17 cellular contexts compared by ENCODE assay signal in genomic region chr7:26180792-26181198, GRCh38. TPM values are rescaled to one million over a fixed set of nuclear protein-coding genes. Genes with fewer than 3 reads are reported as not detected.
DNase-seq lines count a peak whose midpoint lies in the region; ATAC-seq and TF ChIP-seq lines count a peak whose summit lies in the region.
"Had no signal": no experiment of that assay in that cellular context is flagged by ENCODE, and none has a peak within 500 bp of the region (broad histone marks: within the 10 kb centered on the region; RNA-seq: fewer than 3 reads in every experiment).

No MANE protein-coding gene starts in this region.

- peak overlapping the region; percentile 24 for H3K27ac Mint-ChIP-seq in activated T-cell treated with anti-CD3 and anti-CD28 coated beads, Interleukin-2, amount 50 U/mL, for 24 hours
- no peak overlapping the region for H3K27ac Mint-ChIP-seq in neural crest cell (ENCODE audit: unreplicated experiment)

- H3K4me3 ChIP-seq in SK-N-MC: no peak overlapping the region
- H3K4me3 ChIP-seq: A549, coronary artery, esophagus muscularis mucosa, lung had no signal

- H3K4me1 Mint-ChIP-seq in activated T-cell treated with anti-CD3 and anti-CD28 coated beads, Interleukin-2, amount 50 U/mL, for 24 hours (ENCODE audit: low read depth): peaks cover 67% of the 10 kb centered on the region
- H3K4me1 Mint-ChIP-seq in neural crest cell: peaks cover 27% of the 10 kb centered on the region

- no peaks in the 10 kb centered on the region for H3K27me3 Mint-ChIP-seq in activated T-cell treated with anti-CD3 and anti-CD28 coated beads, Interleukin-2, amount 50 U/mL, for 24 hours
- peaks cover 20% of the 10 kb centered on the region for H3K27me3 Mint-ChIP-seq in neural crest cell (ENCODE audit: low read depth)
- H3K27me3 Mint-ChIP-seq: stimulated activated naive CD8-positive, alpha-beta T cell treated with anti-CD3 and anti-CD28 coated beads, Interleukin-15, amount 100 ng/mL, for 72 hours had no signal

- no peaks in the 10 kb centered on the region for H3K9me3 Mint-ChIP-seq in activated T-cell treated with anti-CD3 and anti-CD28 coated beads, Interleukin-2, amount 50 U/mL, for 24 hours
- H3K9me3 Mint-ChIP-seq in neural crest cell: peaks cover 3% of the 10 kb centered on the region
- H3K9me3 Mint-ChIP-seq: stimulated activated naive CD8-positive, alpha-beta T cell treated with anti-CD3 and anti-CD28 coated beads, Interleukin-15, amount 100 ng/mL, for 72 hours had no signal

- no peaks in the 10 kb centered on the region for H3K9me3 ChIP-seq in SK-N-MC (ENCODE audit: low read depth, low read length)
- H3K9me3 ChIP-seq: A549, esophagus muscularis mucosa, neutrophil had no signal

- H3K9ac ChIP-seq in SK-N-MC (ENCODE audit: insufficient read length): no peak overlapping the region

- H3K27ac ChIP-seq in SK-N-MC (0 out of 2 replicates have a peak overlapping the region, but pooled peaks have one; percentile 7), epithelial cell of prostate (peak overlapping the region; percentile 1)
- H3K27ac ChIP-seq: A549, coronary artery, esophagus muscularis mucosa, neutrophil had no signal

- no peak for ATAC-seq in HG03025 (IDR thresholded peaks at IDR 0.05; ENCODE audit: low FRiP score, unreplicated experiment)
- ATAC-seq: stimulated activated naive CD8-positive, alpha-beta T cell treated with anti-CD3 and anti-CD28 coated beads, Interleukin-15, amount 100 ng/mL, for 72 hours had no signal

- DNase-seq in activated T-cell treated with anti-CD3 and anti-CD28 coated beads, Interleukin-2, amount 50 U/mL, for 24 hours: no peak
- no peak for DNase-seq in activated T-cell treated with anti-CD3 and anti-CD28 coated beads, Interleukin-2, amount 50 U/mL, for 1 hour
- no peak for DNase-seq in SK-N-MC (ENCODE audit: low read depth, low spot score)
- DNase-seq in epithelial cell of prostate (ENCODE audit: low read depth, low spot score): no peak
- no peak for DNase-seq in neural crest cell (ENCODE audit: low read depth, low spot score)
- DNase-seq in SW480 (ENCODE audit: low spot score): no peak
- no peak for DNase-seq in NCI-H1436 treated with DMSO at 0.1 percent for 48 hours (lab: John Stamatoyannopoulos, UW)
- DNase-seq: activated T-cell treated with anti-CD3 and anti-CD28 coated beads for 4 hours; NCI-H1105; NCI-H2227 treated with DMSO at 0.1 percent for 48 hours; stimulated activated naive CD8-positive, alpha-beta T cell treated with anti-CD3 and anti-CD28 coated beads, Interleukin-15, amount 100 ng/mL, for 72 hours had no signal

- H3K4me3 Mint-ChIP-seq in activated T-cell treated with anti-CD3 and anti-CD28 coated beads, Interleukin-2, amount 50 U/mL, for 24 hours: no peak overlapping the region
- peak overlapping the region; percentile 10 for H3K4me3 Mint-ChIP-seq in neural crest cell
- H3K4me3 Mint-ChIP-seq: stimulated activated naive CD8-positive, alpha-beta T cell treated with anti-CD3 and anti-CD28 coated beads, Interleukin-15, amount 100 ng/mL, for 72 hours had no signal

- no peak for TF ChIP-seq CTCF in neural crest cell (conservative IDR thresholded peaks at IDR 0.05)

- H3K36me3 ChIP-seq in SK-N-MC (ENCODE audit: insufficient read depth, low read length): no peaks in the 10 kb centered on the region

- peaks cover 79% of the 10 kb centered on the region for H3K36me3 Mint-ChIP-seq in activated T-cell treated with anti-CD3 and anti-CD28 coated beads, Interleukin-2, amount 50 U/mL, for 24 hours (ENCODE audit: low read depth)
- peaks cover 10% of the 10 kb centered on the region for H3K36me3 Mint-ChIP-seq in neural crest cell (ENCODE audit: low read depth)

RNA-seq across cellular contexts. Expression of gene HNRNPA2B1, which starts 19.8 kb away (rescaled TPM):
- 1,068 and 1,071 TPM in 2 replicates for total RNA-seq in neural crest cell

RNA-seq across cellular contexts. Expression of gene CBX3, which starts 20.8 kb away (rescaled TPM):
- total RNA-seq in neural crest cell: 291 and 293 TPM in 2 replicates

RNA-seq across cellular contexts. Expression of gene NFE2L3, which starts 28.8 kb away (rescaled TPM):
- 2.4 and 3.5 TPM in 2 replicates for total RNA-seq in neural crest cell
